In the genomic region with DNA sequence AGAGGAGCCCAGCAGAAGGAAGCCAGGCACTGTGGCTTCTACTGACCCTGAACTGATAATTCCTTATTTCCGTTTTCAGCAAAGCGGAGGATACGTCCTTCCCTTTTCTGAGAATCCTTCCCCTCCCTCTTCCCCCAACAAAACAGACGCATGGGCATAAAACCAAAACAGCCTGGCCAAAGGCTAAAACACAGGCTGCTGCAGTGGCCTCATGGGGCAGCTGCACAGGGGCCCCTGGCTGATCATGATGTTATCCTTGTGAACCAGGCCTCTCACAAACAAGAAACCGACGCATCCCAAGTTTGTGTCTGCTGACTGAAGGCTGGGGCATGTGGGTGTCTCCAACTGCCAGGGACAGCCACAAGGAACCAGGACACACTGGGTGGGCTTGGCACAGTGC, we compare ENCODE assay signal across 13 cellular contexts. TPM values are rescaled to one million over a fixed set of nuclear protein-coding genes. Genes with fewer than 3 reads are reported as not detected.
DNase-seq lines count a peak whose midpoint lies in the region; ATAC-seq and TF ChIP-seq lines count a peak whose summit lies in the region.
"Had no signal": no experiment of that assay in that cellular context is flagged by ENCODE, and none has a peak within 500 bp of the region (broad histone marks: within the 10 kb centered on the region; RNA-seq: fewer than 3 reads in every experiment).

No MANE protein-coding gene starts in this region.

- DNase-seq in KG1 (lab: John Stamatoyannopoulos, UW) (peak; percentile 81), caudate nucleus (lab: John Stamatoyannopoulos, UW) (peak in 4 of 61 donors; percentile 4 to 13 (median 12)), lower lobe of right lung (peak; percentile 47), spleen (no peak), MM.1S (no peak), prostate gland (ENCODE audit: low spot score) (no peak)
- no peak for DNase-seq in activated T-cell treated with anti-CD3 and anti-CD28 coated beads, Interleukin-2, amount 50 U/mL, for 48 hours
- DNase-seq: activated CD4-positive, alpha-beta memory T cell treated with anti-CD3 and anti-CD28 coated beads for 36 hours; activated naive CD4-positive, alpha-beta T cell treated with anti-CD3 and anti-CD28 coated beads, Interleukin-2, amount 10 ng/mL, durations not matched to agents 7 days and 5 days; cerebellar nuclear complex; T-helper 2 cell had no signal

- H3K4me3 ChIP-seq in lower lobe of right lung (no peak overlapping the region), spleen (no peak overlapping the region), MM.1S (ENCODE audit: low read length) (no peak overlapping the region), prostate gland (no peak overlapping the region)
- H3K4me3 ChIP-seq: BLaER1 treated with 17β-estradiol and CSF1 and Interleukin-3, amounts not matched to agents 10 nM and 100 nM had no signal

- peaks cover 18% of the 10 kb centered on the region for H3K4me1 ChIP-seq in lower lobe of right lung
- H3K4me1 ChIP-seq in spleen = peaks cover 17 to 72% (median 40%) of the 10 kb centered on the region in 6 donors
- no peaks in the 10 kb centered on the region for H3K4me1 ChIP-seq in MM.1S (ENCODE audit: low read length)
- no peaks in the 10 kb centered on the region for H3K4me1 ChIP-seq in prostate gland (replicated peaks)

- no peaks in the 10 kb centered on the region for H3K9me3 ChIP-seq in lower lobe of right lung
- H3K9me3 ChIP-seq in spleen = peaks cover 0 to under 1% (median 0%) of the 10 kb centered on the region in 8 donors
- no peaks in the 10 kb centered on the region for H3K9me3 ChIP-seq in MM.1S (replicated peaks; ENCODE audit: insufficient read depth, low read length)
- no peaks in the 10 kb centered on the region for H3K9me3 ChIP-seq in prostate gland

- TF ChIP-seq CTCF in lower lobe of right lung (IDR thresholded peaks at IDR 0.05) (no peak), spleen (IDR thresholded peaks at IDR 0.05 in 8 of 11, conservative IDR thresholded peaks at IDR 0.05 in 3 of 11) (no peak), MM.1S (IDR thresholded peaks at IDR 0.05; ENCODE audit: low read length) (no peak), prostate gland (IDR thresholded peaks at IDR 0.05) (no peak)

- H2AFZ ChIP-seq in MM.1S (ENCODE audit: low read length) = no peak overlapping the region

- no peaks in the 10 kb centered on the region for H4K20me1 ChIP-seq in MM.1S (ENCODE audit: insufficient read depth, low read length)
- H4K20me1 ChIP-seq: BLaER1 treated with 17β-estradiol and CSF1 and Interleukin-3, amounts not matched to agents 10 nM and 100 nM had no signal

- ATAC-seq in lower lobe of right lung = peak; percentile 69 to 75
- no peak for ATAC-seq in HG03108 (IDR thresholded peaks at IDR 0.05; ENCODE audit: unreplicated experiment)

- H3K27ac ChIP-seq in caudate nucleus (ENCODE audit: low read depth, low read length) (peak overlapping the region; percentile 33), lower lobe of right lung (peak overlapping the region; percentile 28), spleen (peak overlapping the region; percentile 10 to 82 (median 71)), MM.1S (ENCODE audit: low read length) (no peak overlapping the region), prostate gland (no peak overlapping the region)
- H3K27ac ChIP-seq: BLaER1 treated with 17β-estradiol and CSF1 and Interleukin-3, amounts not matched to agents 10 nM and 100 nM had no signal

- WGBS in spleen, 5 donors = 13 to 24% (median 16%) methylated on average over 6 of the region's 6 CpGs
- WGBS in prostate gland = 87% methylated on average over 6 of the region's 6 CpGs

- no peaks in the 10 kb centered on the region for H3K36me3 ChIP-seq in lower lobe of right lung
- H3K36me3 ChIP-seq in spleen = peaks cover 0 to 9% (median 0%) of the 10 kb centered on the region in 6 donors
- H3K36me3 ChIP-seq in MM.1S (replicated peaks; ENCODE audit: insufficient read depth, low read length) = no peaks in the 10 kb centered on the region
- no peaks in the 10 kb centered on the region for H3K36me3 ChIP-seq in prostate gland
- H3K36me3 ChIP-seq: BLaER1 treated with 17β-estradiol and CSF1 and Interleukin-3, amounts not matched to agents 10 nM and 100 nM had no signal

- no peaks in the 10 kb centered on the region for H3K9me2 ChIP-seq in MM.1S (replicated peaks; ENCODE audit: insufficient read depth, low read length)

- no peak overlapping the region for H3K9ac ChIP-seq in MM.1S (ENCODE audit: low read length)
- H3K9ac ChIP-seq: BLaER1 treated with 17β-estradiol and CSF1 and Interleukin-3, amounts not matched to agents 10 nM and 100 nM had no signal

- H3K27me3 ChIP-seq in lower lobe of right lung (ENCODE audit: low read depth) (no peaks in the 10 kb centered on the region), spleen (replicated peaks in 1 of 7) (peaks cover 0 to 8% (median 0%) of the 10 kb centered on the region in 7 donors), MM.1S (replicated peaks; ENCODE audit: insufficient read depth, low read length) (no peaks in the 10 kb centered on the region), prostate gland (replicated peaks; ENCODE audit: insufficient read depth) (no peaks in the 10 kb centered on the region)

- TF ChIP-seq POLR2A in spleen (IDR thresholded peaks at IDR 0.05) = no peak
- no peak for TF ChIP-seq POLR2A in prostate gland (IDR thresholded peaks at IDR 0.05)

- no peak overlapping the region for H3K4me2 ChIP-seq in MM.1S (ENCODE audit: low read depth, low read length)

- intact Hi-C loops in lower lobe of right lung (cut with DNase I) (no loop called here), spleen (cut with DNase I; ENCODE audit: low total_unique reads) (no loop called here), prostate gland (cut with DNase I) (no loop called here)

- no peaks in the 10 kb centered on the region; the same call in 1 of the 2 replicates for H3K79me2 ChIP-seq in MM.1S (ENCODE audit: low read length)

- no peaks in the 10 kb centered on the region for H3F3A ChIP-seq in MM.1S (ENCODE audit: insufficient read depth, low read length)

RNA-seq across cellular contexts. Expression of gene STON2, which starts 23.4 kb away (rescaled TPM):
- total RNA-seq in lower lobe of right lung (34.3 TPM), spleen (100 to 1,000 TPM in 6 of 7 donors, 10 to 100 TPM in 1; 84.6 to 236 (median 190) TPM), prostate gland (10 to 100 TPM; 12.7 to 23.8 TPM)
- polyA plus RNA-seq in spleen = 10 to 100 TPM in 1 of 3 donors, 1 to 10 TPM in 2; 3.5 to 13.0 (median 4.7) TPM

Comparison
In these comparisons a context has a peak if more than half of its experiments do, and no peak if none do; other contexts are left out.
1. DNase-seq: peak in KG1 (single experiment) and lower lobe of right lung (single experiment); none in spleen (single experiment), activated T-cell treated with anti-CD3 and anti-CD28 coated beads, Interleukin-2, amount 50 U/mL, for 48 hours (0 of 2), MM.1S (single experiment) and prostate gland (single experiment).
2. H3K27ac ChIP-seq: peak in caudate nucleus (single experiment), lower lobe of right lung (single experiment) and spleen (8 of 8); none in MM.1S (single experiment) and prostate gland (0 of 2).